8 cellular contexts compared by ENCODE assay signal in genomic region chr17:29155235-29155965, GRCh38. TPM values are rescaled to one million over a fixed set of nuclear protein-coding genes. Genes with fewer than 3 reads are reported as not detected.
DNase-seq lines count a peak whose midpoint lies in the region; ATAC-seq, FAIRE-seq and TF ChIP-seq lines count a peak whose summit lies in the region.

No MANE protein-coding gene starts in this region.

- H3K4me1 ChIP-seq in astrocyte (ENCODE audit: insufficient read depth, low read length) (peaks cover 69% of the 10 kb centered on the region), HepG2 (ENCODE audit: insufficient read depth, low read length) (peaks cover 100% of the 10 kb centered on the region)

- POLR2A ChIA-PET in HepG2 (lab: Yijun Ruan, JAX), result interaction anchor here (1.0 to 21.6 kb wide), 7 partner anchors 10 to 235 kb away, joined by 4 to 618 read pairs (median 7); partner anchors contain the start of genes MYO18A, NUFIP2, PHF12 and TAOK1

- H3K27ac Mint-ChIP-seq in astrocyte (ENCODE audit: unreplicated experiment), result peak overlapping the region; percentile 88

- DNase-seq in GM20000 (ENCODE audit: low spot score), result peak; percentile 61
- peak; percentile 77 for DNase-seq in SKM-1 treated with dmso at 0.1 percent for 144 hours (lab: John Stamatoyannopoulos, UW; ENCODE audit: unreplicated experiment)
- DNase-seq in astrocyte (ENCODE audit: low read depth), result no peak
- DNase-seq in HepG2 (ENCODE audit: low spot score), result peak; percentile 85
- peak; percentile 69 for DNase-seq in stimulated activated naive CD4-positive, alpha-beta T cell treated with Interleukin-2 at 50 U/mL for 16 hours (lab: John Stamatoyannopoulos, UW)
- DNase-seq in GDM1 (lab: John Stamatoyannopoulos, UW), result no peak
- no peak for DNase-seq in WERI-Rb-1

- no peaks in the 10 kb centered on the region for H3K9me3 Mint-ChIP-seq in astrocyte (ENCODE audit: unreplicated experiment)

- intact Hi-C loops in HepG2 (cut with micrococcal nuclease; ENCODE audit: unreplicated experiment), result loop anchor here (10.0 kb wide), 1 partner anchor 139 kb away; the partner anchor contains the start of gene NUFIP2

- BruUV-seq in HepG2 (replicated peaks; lab: Mats Ljungman, UMichigan), result no TSS peak

- 0 out of 2 replicates have a peak, but pooled peaks have one; percentile 10 for TF ChIP-seq RAD21 in HepG2 (CRISPR knock-in tag; IDR thresholded peaks at IDR 0.05)

- H3K27ac ChIP-seq in astrocyte (ENCODE audit: low read depth, low read length) (peak overlapping the region; percentile 64), HepG2 (ENCODE audit: extremely low read length, insufficient read depth, low read length) (peak overlapping the region; percentile 73), WERI-Rb-1 (no peak overlapping the region)

- FAIRE-seq in astrocyte (lab: Jason Lieb, UNC) (no peak), HepG2 (lab: Jason Lieb, UNC) (peak; percentile 84)

- peak overlapping the region; percentile 68 for H3K4me2 ChIP-seq in astrocyte (ENCODE audit: low read length)
- peak overlapping the region; percentile 71 for H3K4me2 ChIP-seq in HepG2 (ENCODE audit: low read depth, low read length)

- 0 out of 4 replicates have a peak, but pooled peaks of 1 of the 2 experiments have one; percentile 46 for TF ChIP-seq POLR2A in HepG2 (IDR thresholded peaks at IDR 0.05; ENCODE audit: insufficient read depth in 1 of 2, low read depth in 2 of 2, low read length in 2 of 2)

- peaks cover 6% of the 10 kb centered on the region for H3K36me3 Mint-ChIP-seq in astrocyte (ENCODE audit: low read depth, unreplicated experiment)

- in situ Hi-C loops in HepG2 (cut with HindIII; ENCODE audit: extremely low pct_ligation_motif_present, low pct_unique_long_range_greater_than_20kb), result no loop called here

- TF ChIP-seq EP300 in HepG2 (IDR thresholded peaks at IDR 0.05; ENCODE audit: low read depth in 2 of 2, low read length in 2 of 2) (peak in 1 of 2 experiments; percentile 62; a peak in 2 of 4 replicates), HepG2 (CRISPR knock-in tag; IDR thresholded peaks at IDR 0.05; ENCODE audit: borderline replicate concordance) (peak; percentile 18; the same call in 1 of the 2 replicates)

- no peaks in the 10 kb centered on the region for H3K27me3 ChIP-seq in astrocyte (ENCODE audit: insufficient read depth, low read length)
- no peaks in the 10 kb centered on the region for H3K27me3 ChIP-seq in HepG2 (ENCODE audit: control insufficient read depth in 1 of 2, insufficient read depth in 2 of 2, low read length in 2 of 2)
- no peaks in the 10 kb centered on the region for H3K27me3 ChIP-seq in WERI-Rb-1 (ENCODE audit: insufficient read depth, low read depth, severe bottlenecking)

- WGBS in HepG2 (ENCODE audit: low lambda C conversion rate), result 10% methylated on average over 6 of the region's 11 CpGs

- H3K4me1 Mint-ChIP-seq in astrocyte (ENCODE audit: low read depth, unreplicated experiment), result peaks cover 64% of the 10 kb centered on the region

- H3K9ac ChIP-seq in astrocyte (ENCODE audit: low read length) (peak overlapping the region; percentile 36), HepG2 (ENCODE audit: insufficient read depth, low read depth, low read length) (peak overlapping the region; percentile 60)

- H3K9me3 ChIP-seq in astrocyte (ENCODE audit: insufficient read depth, low read depth, low read length) (no peaks in the 10 kb centered on the region), HepG2 (ENCODE audit: low read length) (no peaks in the 10 kb centered on the region), WERI-Rb-1 (ENCODE audit: severe bottlenecking) (no peaks in the 10 kb centered on the region)

- H3K36me3 ChIP-seq in astrocyte (ENCODE audit: insufficient read depth, low read length) (no peaks in the 10 kb centered on the region), HepG2 (replicated peaks in 1 of 2; ENCODE audit: control insufficient read depth in 1 of 2, insufficient read depth in 2 of 2, low read length in 2 of 2) (peaks cover 5 to 10% of the 10 kb centered on the region in 2 experiments; a peak in 3 of 5 replicates), WERI-Rb-1 (no peaks in the 10 kb centered on the region)

- TF ChIP-seq CTCF in GM20000 (IDR thresholded peaks at IDR 0.05; ENCODE audit: extremely low read depth, missing control alignments), result no peak
- no peak for TF ChIP-seq CTCF in astrocyte (IDR thresholded peaks at IDR 0.05; ENCODE audit: insufficient read depth, low read depth, low read length)
- peak; percentile 17; the same call in 1 of the 2 replicates for TF ChIP-seq CTCF in HepG2 (CRISPR knock-in tag; IDR thresholded peaks at IDR 0.05)
- TF ChIP-seq CTCF in WERI-Rb-1 (IDR thresholded peaks at IDR 0.05; ENCODE audit: low read depth, low read length), result no peak

- H3K4me3 Mint-ChIP-seq in astrocyte (ENCODE audit: unreplicated experiment), result no peak overlapping the region

- CTCF ChIA-PET in HepG2 (lab: Yijun Ruan, JAX; ENCODE audit: low intra/inter-chr PET ratio, low total read pairs), result no interaction called here

- H2AFZ ChIP-seq in astrocyte (ENCODE audit: low read depth, low read length) (no peak overlapping the region), HepG2 (ENCODE audit: low read length) (no peak overlapping the region)

- no peaks in the 10 kb centered on the region for H3K27me3 Mint-ChIP-seq in astrocyte (ENCODE audit: low read depth, unreplicated experiment)

- no peaks in the 10 kb centered on the region for H3K79me2 ChIP-seq in astrocyte (ENCODE audit: insufficient read depth, low read length)
- H3K79me2 ChIP-seq in HepG2 (ENCODE audit: insufficient read depth, low read length), result peaks cover 86% of the 10 kb centered on the region

- H4K20me1 ChIP-seq in astrocyte (ENCODE audit: insufficient read depth, low read length) (peaks cover 38% of the 10 kb centered on the region), HepG2 (ENCODE audit: insufficient read depth, low read length) (peaks cover 11% of the 10 kb centered on the region)

- ATAC-seq in HepG2, result peak; percentile 81
- ATAC-seq in HG03175 (IDR thresholded peaks at IDR 0.05; ENCODE audit: unreplicated experiment), result no peak

- H3K4me3 ChIP-seq in astrocyte (ENCODE audit: insufficient read depth, low read depth, low read length) (no peak overlapping the region), HepG2 (replicated peaks in 1 of 3; ENCODE audit: insufficient read depth in 1 of 3, low read depth in 2 of 3, low read length in 3 of 3) (peak overlapping the region in 1 of 3 experiments; percentile 48; a peak in 1 of 6 replicates), WERI-Rb-1 (ENCODE audit: low read depth, low read length) (no peak overlapping the region)

TF ChIP-seq in HepG2, 621 proteins besides CTCF, POLR2A, EP300 and RAD21 (continues in another document):
- TF ChIP-seq NR2F6 (IDR thresholded peaks at IDR 0.05), result peak; percentile 94
- peak; percentile 96 for TF ChIP-seq NR2F6 (CRISPR knock-in tag; IDR thresholded peaks at IDR 0.05)
- no peak for TF ChIP-seq ZNF30 (CRISPR knock-in tag; IDR thresholded peaks at IDR 0.05)
- no peak for TF ChIP-seq ZNF513 (CRISPR knock-in tag; conservative IDR thresholded peaks at IDR 0.05)
- peak; percentile 86; the same call in 1 of the 2 replicates for TF ChIP-seq JUNB (CRISPR knock-in tag; IDR thresholded peaks at IDR 0.05; ENCODE audit: borderline replicate concordance)

RNA-seq across cellular contexts. Expression of gene MYO18A, which starts 24.8 kb away (rescaled TPM):
- total RNA-seq in astrocyte, result 35.5 and 45.9 TPM in 2 replicates
- 21.2 and 24.8 TPM in 2 replicates for total RNA-seq in HepG2 (2016; rRNA removed; fragmentation: Illumina TruSeq; extraction: Trizol)
- 4.9 and 7.5 TPM in 2 replicates for total RNA-seq in HepG2 (2016; cell fraction: cytosol; rRNA removed; fragmentation: Illumina TruSeq; extraction: Trizol; ENCODE audit: low read depth)
- 16.3 and 25.6 TPM in 2 replicates for total RNA-seq in HepG2 (2016; cell fraction: insoluble cytoplasmic fraction; rRNA removed; fragmentation: Illumina TruSeq; extraction: Trizol)
- 5.8 and 6.0 TPM in 2 replicates for total RNA-seq in HepG2 (2016; cell fraction: membrane; rRNA removed; fragmentation: Illumina TruSeq; extraction: Trizol)
- total RNA-seq in HepG2 (2016; cell fraction: nucleus; rRNA removed; fragmentation: Illumina TruSeq; extraction: Trizol), result 24.8 and 30.3 TPM in 2 replicates
- polyA plus RNA-seq in HepG2 (2011; rRNA removed), result 16.8 and 23.2 TPM in 2 replicates
- polyA plus RNA-seq in HepG2 (2011; cell fraction: cytosol; rRNA removed), result 8.3 and 9.6 TPM in 2 replicates
- 155 and 159 TPM in 2 replicates for polyA plus RNA-seq in HepG2 (2011; cell fraction: nucleus; rRNA removed)
- 42.0 and 44.5 TPM in 2 replicates for polyA plus RNA-seq in HepG2 (2012)
- polyA plus RNA-seq in HepG2 (2016; cell fraction: cytosol; fragmentation: Illumina TruSeq; extraction: Trizol; ENCODE audit: low read depth), result 0.96 and 1.4 TPM in 2 replicates
- polyA plus RNA-seq in HepG2 (2016; cell fraction: insoluble cytoplasmic fraction; fragmentation: Illumina TruSeq; extraction: Trizol; ENCODE audit: low read depth), result 16.0 and 20.4 TPM in 2 replicates
- 2.4 and 3.0 TPM in 2 replicates for polyA plus RNA-seq in HepG2 (2016; cell fraction: membrane; fragmentation: Illumina TruSeq; extraction: Trizol; ENCODE audit: low read depth)
- 72.8 and 77.7 TPM in 2 replicates for polyA plus RNA-seq in HepG2 (2016; cell fraction: nucleus; fragmentation: Illumina TruSeq; extraction: Trizol; ENCODE audit: insufficient read depth, low read depth)
- 39.4 and 67.1 TPM in 2 replicates for polyA minus RNA-seq in HepG2 (2011; rRNA and poly(A)+ RNA removed; ENCODE audit: low replicate concordance)
- 13.7 and 17.4 TPM in 2 replicates for polyA minus RNA-seq in HepG2 (2011; cell fraction: cytosol; rRNA and poly(A)+ RNA removed)
- 65.8 and 83.4 TPM in 2 replicates for polyA minus RNA-seq in HepG2 (2011; cell fraction: nucleus; rRNA and poly(A)+ RNA removed)

Comparison
In these comparisons a context has a peak if more than half of its experiments do, and no peak if none do; other contexts are left out.
1. DNase-seq: peak in GM20000 (single experiment), SKM-1 treated with dmso at 0.1 percent for 144 hours (single experiment), HepG2 (single experiment) and stimulated activated naive CD4-positive, alpha-beta T cell treated with Interleukin-2 at 50 U/mL for 16 hours (single experiment); none in astrocyte (single experiment), GDM1 (single experiment) and WERI-Rb-1 (single experiment).